ENCODE assay signal across 10 cellular contexts in genomic region chr15:70596354-70597055, GRCh38.
DNase-seq lines count a peak whose midpoint lies in the region; ATAC-seq, FAIRE-seq and TF ChIP-seq lines count a peak whose summit lies in the region.
"Had no signal": no experiment of that assay in that cellular context is flagged by ENCODE, and none has a peak within 500 bp of the region (broad histone marks: within the 10 kb centered on the region; RNA-seq: fewer than 3 reads in every experiment).

No MANE protein-coding gene starts in this region.

- H3K27me3 ChIP-seq in BJ (ENCODE audit: control insufficient read depth, insufficient read depth, low read length): no peaks in the 10 kb centered on the region
- peaks cover 8% of the 10 kb centered on the region for H3K27me3 ChIP-seq in keratinocyte (ENCODE audit: control insufficient read depth, extremely low read depth, insufficient read depth, low read length)

- H3K9ac ChIP-seq in keratinocyte (ENCODE audit: control insufficient read depth, extremely low read depth, insufficient read depth, low read length): no peak overlapping the region

- POLR2A ChIA-PET in BJ (lab: Charles Lee): interaction anchor here (0.6 to 1.4 kb wide), 3 partner anchors 9 to 276 kb away, joined by 3 to 13 read pairs (median 4); no protein-coding TSS in a partner anchor

- H3K4me1 ChIP-seq in keratinocyte (ENCODE audit: control insufficient read depth, extremely low read depth, insufficient read depth, low read length): peaks cover 6% of the 10 kb centered on the region

- FAIRE-seq in keratinocyte (lab: Jason Lieb, UNC): peak; percentile 13

- no peak for TF ChIP-seq CTCF in BJ (IDR thresholded peaks at IDR 0.05; ENCODE audit: insufficient read depth, low read depth, low read length)
- no peak for TF ChIP-seq CTCF in keratinocyte (optimal IDR thresholded peaks at IDR 0.05 in 1 of 3, IDR thresholded peaks at IDR 0.05 in 1 of 3, conservative IDR thresholded peaks at IDR 0.05 in 1 of 3; ENCODE audit: extremely low read depth in 1 of 3, insufficient read depth in 2 of 3, low read length in 3 of 3)
- no peak for TF ChIP-seq CTCF in coronary artery (IDR thresholded peaks at IDR 0.05)

- no peak overlapping the region for H3K4me3 Mint-ChIP-seq in activated CD8-positive, alpha-beta memory T cell treated with anti-CD3 and anti-CD28 coated beads, Interleukin-2, amount 10 ng/mL, durations not matched to agents 7 days and 5 days
- H3K4me3 Mint-ChIP-seq: activated naive CD4-positive, alpha-beta T cell treated with anti-CD3 and anti-CD28 coated beads for 36 hours had no signal

- peaks cover 15% of the 10 kb centered on the region for H3K4me1 Mint-ChIP-seq in activated CD8-positive, alpha-beta memory T cell treated with anti-CD3 and anti-CD28 coated beads, Interleukin-2, amount 10 ng/mL, durations not matched to agents 7 days and 5 days

- peaks cover 19% of the 10 kb centered on the region for H3K9me3 Mint-ChIP-seq in activated CD8-positive, alpha-beta memory T cell treated with anti-CD3 and anti-CD28 coated beads, Interleukin-2, amount 10 ng/mL, durations not matched to agents 7 days and 5 days (ENCODE audit: low read depth)

- H3K36me3 ChIP-seq in BJ (ENCODE audit: control insufficient read depth, insufficient read depth, low read length): no peaks in the 10 kb centered on the region
- H3K36me3 ChIP-seq in keratinocyte (ENCODE audit: control insufficient read depth in 2 of 2, extremely low read depth in 1 of 2, insufficient read depth in 2 of 2, low read length in 2 of 2): no peaks in the 10 kb centered on the region

- H3K27me3 Mint-ChIP-seq in activated CD8-positive, alpha-beta memory T cell treated with anti-CD3 and anti-CD28 coated beads, Interleukin-2, amount 10 ng/mL, durations not matched to agents 7 days and 5 days: peaks cover 44% of the 10 kb centered on the region

- H3K27ac ChIP-seq in keratinocyte (ENCODE audit: control insufficient read depth, insufficient read depth, low read length): no peak overlapping the region
- H3K27ac ChIP-seq in coronary artery: no peak overlapping the region

- ATAC-seq in HG03442 (IDR thresholded peaks at IDR 0.05; ENCODE audit: unreplicated experiment) (peak; percentile 54), HG03439 (IDR thresholded peaks at IDR 0.05; ENCODE audit: unreplicated experiment) (no peak)
- ATAC-seq in activated CD8-positive, alpha-beta memory T cell treated with anti-CD3 and anti-CD28 coated beads, Interleukin-2, amount 10 ng/mL, durations not matched to agents 7 days and 5 days: peak; percentile 80

- H3K36me3 Mint-ChIP-seq in activated CD8-positive, alpha-beta memory T cell treated with anti-CD3 and anti-CD28 coated beads, Interleukin-2, amount 10 ng/mL, durations not matched to agents 7 days and 5 days: peaks cover 18% of the 10 kb centered on the region

- no peak overlapping the region for H3K4me3 ChIP-seq in BJ (ENCODE audit: low read depth, low read length)
- H3K4me3 ChIP-seq in keratinocyte (ENCODE audit: control insufficient read depth in 2 of 3, extremely low read depth in 1 of 3, insufficient read depth in 2 of 3, low read depth in 1 of 3, low read length in 3 of 3): no peak overlapping the region
- no peak overlapping the region for H3K4me3 ChIP-seq in coronary artery

- H3K4me2 ChIP-seq in keratinocyte (ENCODE audit: control insufficient read depth, extremely low read depth, insufficient read depth, low read depth, low read length): no peak overlapping the region

- no peaks in the 10 kb centered on the region for H3K9me3 ChIP-seq in keratinocyte (ENCODE audit: control insufficient read depth, low read depth, low read length)

- DNase-seq in BJ (ENCODE audit: low read depth) (peak; percentile 44), keratinocyte (ENCODE audit: low read depth, low spot score) (peak; percentile 7), KG1 (lab: John Stamatoyannopoulos, UW) (no peak), coronary artery (ENCODE audit: low spot score) (no peak)
- peak; percentile 53 for DNase-seq in activated CD8-positive, alpha-beta memory T cell treated with anti-CD3 and anti-CD28 coated beads, Interleukin-2, amount 10 ng/mL, durations not matched to agents 7 days and 5 days
- no peak for DNase-seq in activated CD4-positive, CD25-positive, alpha-beta regulatory T cell (lab: John Stamatoyannopoulos, UW)
- DNase-seq: activated naive CD4-positive, alpha-beta T cell treated with anti-CD3 and anti-CD28 coated beads for 36 hours; GDM1 had no signal

- H3K9me1 ChIP-seq in keratinocyte (ENCODE audit: control insufficient read depth, extremely low read depth, insufficient read depth, low read length): no peaks in the 10 kb centered on the region

- H4K20me1 ChIP-seq in keratinocyte (ENCODE audit: control insufficient read depth, extremely low read depth, insufficient read depth, low read length): no peaks in the 10 kb centered on the region

- H3K27ac Mint-ChIP-seq in activated CD8-positive, alpha-beta memory T cell treated with anti-CD3 and anti-CD28 coated beads, Interleukin-2, amount 10 ng/mL, durations not matched to agents 7 days and 5 days: no peak overlapping the region
- H3K27ac Mint-ChIP-seq: activated naive CD4-positive, alpha-beta T cell treated with anti-CD3 and anti-CD28 coated beads for 36 hours had no signal

- CTCF ChIA-PET in BJ (lab: Yijun Ruan, JAX): interaction anchor here (1.2 to 1.6 kb wide), 2 partner anchors 11 to 86 kb away, joined by 4 read pairs; no protein-coding TSS in a partner anchor
- CTCF ChIA-PET in activated CD8-positive, alpha-beta memory T cell treated with anti-CD3 and anti-CD28 coated beads, Interleukin-2, amount 10 ng/mL, durations not matched to agents 7 days and 5 days (lab: Charles Lee): interaction anchor here (1.0 to 1.2 kb wide), 2 partner anchors 10 to 11 kb away, joined by 3 to 4 read pairs; no protein-coding TSS in a partner anchor

- no peak overlapping the region for H2AFZ ChIP-seq in keratinocyte (ENCODE audit: control insufficient read depth, low read length)

- dilution Hi-C loops in keratinocyte (cut with MboI; ENCODE audit: extremely low pct_ligation_motif_present, low sequenced_read_pairs): no loop called here

- no peaks in the 10 kb centered on the region for H3K79me2 ChIP-seq in keratinocyte (ENCODE audit: control insufficient read depth, insufficient read depth, low read length)

Comparison
In these comparisons a context has a peak if more than half of its experiments do, and no peak if none do; other contexts are left out.
1. DNase-seq: peak in BJ (single experiment), activated CD8-positive, alpha-beta memory T cell treated with anti-CD3 and anti-CD28 coated beads, Interleukin-2, amount 10 ng/mL, durations not matched to agents 7 days and 5 days (single experiment) and keratinocyte (single experiment); none in KG1 (single experiment), coronary artery (single experiment) and activated CD4-positive, CD25-positive, alpha-beta regulatory T cell (0 of 4).